26 cellular contexts compared by ENCODE assay signal in the genomic region with DNA sequence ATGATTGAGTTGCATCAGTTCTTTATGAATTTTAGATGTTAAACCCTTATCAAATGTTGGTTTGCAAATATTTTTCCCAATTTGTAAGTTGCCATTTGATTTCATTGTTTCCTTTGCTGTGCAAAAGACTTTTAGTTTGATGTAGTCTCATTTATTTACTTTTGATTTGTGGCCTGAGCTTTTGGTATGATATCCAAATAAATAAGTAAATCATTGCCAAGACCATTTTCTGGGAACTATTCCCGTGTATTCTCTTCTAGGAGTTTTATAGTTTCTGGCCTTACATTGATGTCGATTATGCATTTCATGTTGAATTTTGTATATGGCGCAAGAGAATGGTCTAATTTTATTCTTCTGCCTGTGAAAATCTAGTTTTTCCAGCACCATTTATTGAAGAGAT. TPM values are rescaled to one million over a fixed set of nuclear protein-coding genes. Genes with fewer than 3 reads are reported as not detected.
DNase-seq lines count a peak whose midpoint lies in the region; ATAC-seq, FAIRE-seq and TF ChIP-seq lines count a peak whose summit lies in the region.
"Had no signal": no experiment of that assay in that cellular context is flagged by ENCODE, and none has a peak within 500 bp of the region (broad histone marks: within the 10 kb centered on the region; RNA-seq: fewer than 3 reads in every experiment).

No MANE protein-coding gene starts in this region.

- no peaks in the 10 kb centered on the region for H3K27me3 Mint-ChIP-seq in activated CD8-positive, alpha-beta T cell treated with anti-CD3 and anti-CD28 coated beads for 36 hours
- no peaks in the 10 kb centered on the region for H3K27me3 Mint-ChIP-seq in activated CD8-positive, alpha-beta T cell treated with anti-CD3 and anti-CD28 coated beads, Interleukin-2, amount 10 ng/mL, durations not matched to agents 7 days and 5 days (ENCODE audit: low read depth)
- H3K27me3 Mint-ChIP-seq: CD4-positive, alpha-beta T cell had no signal

- H3K4me1 ChIP-seq in H1 (replicated peaks in 1 of 4; ENCODE audit: control insufficient read depth in 3 of 4, insufficient read depth in 4 of 4, low read length in 3 of 4) (peaks cover 0 to 4% (median 0%) of the 10 kb centered on the region in 4 experiments; a peak in 2 of 7 replicates), hepatocyte (ENCODE audit: insufficient read depth) (no peaks in the 10 kb centered on the region)
- H3K4me1 ChIP-seq: A549, BE2C, HAP-1 had no signal

- WGBS in H1 (ENCODE audit: extremely low coverage in 1 of 2, insufficient coverage in 1 of 2, insufficient read length in 1 of 2, insufficient replicate concordance in 2 of 2, low coverage in 1 of 2, low lambda C conversion rate in 2 of 2, missing lambda C conversion rate in 1 of 2), 2 experiments, result 92% methylated on average over 3 of the region's 3 CpGs; no CpG with 5 or more reads in 1 of the 2 experiments
- WGBS in hepatocyte (ENCODE audit: low lambda C conversion rate, missing lambda C conversion rate), result 95% methylated on average over 3 of the region's 3 CpGs

- intact Hi-C loops in activated CD8-positive, alpha-beta T cell treated with anti-CD3 and anti-CD28 coated beads for 36 hours (cut with micrococcal nuclease), result no loop called here

- H3K27ac Mint-ChIP-seq in activated CD8-positive, alpha-beta T cell treated with anti-CD3 and anti-CD28 coated beads for 36 hours, result no peak overlapping the region
- no peak overlapping the region for H3K27ac Mint-ChIP-seq in activated CD8-positive, alpha-beta T cell treated with anti-CD3 and anti-CD28 coated beads, Interleukin-2, amount 10 ng/mL, durations not matched to agents 7 days and 5 days
- H3K27ac Mint-ChIP-seq: CD14-positive monocyte; CD4-positive, alpha-beta T cell; CD8-positive, alpha-beta memory T cell; GM23338; HFFc6 had no signal

- H4K20me1 ChIP-seq in H1 (replicated peaks in 1 of 2; ENCODE audit: control insufficient read depth in 1 of 2, insufficient read depth in 2 of 2, low read length in 2 of 2) (no peaks in the 10 kb centered on the region), hepatocyte (ENCODE audit: insufficient read depth, poor library complexity, severe bottlenecking) (no peaks in the 10 kb centered on the region)
- H4K20me1 ChIP-seq: BLaER1 treated with 17β-estradiol and CSF1 and Interleukin-3, amounts not matched to agents 10 nM and 100 nM had no signal

- TF ChIP-seq EP300 in H1 (IDR thresholded peaks at IDR 0.05; ENCODE audit: borderline replicate concordance in 1 of 2, low read depth in 2 of 2, low read length in 2 of 2), result no peak

- H3K9ac ChIP-seq in H1 (replicated peaks in 1 of 4; ENCODE audit: extremely low read depth in 1 of 4, low read depth in 3 of 4, low read length in 3 of 4), result no peak overlapping the region
- H3K9ac ChIP-seq: BLaER1 treated with 17β-estradiol and CSF1 and Interleukin-3, amounts not matched to agents 10 nM and 100 nM had no signal

- POLR2A ChIA-PET in activated CD8-positive, alpha-beta T cell treated with anti-CD3 and anti-CD28 coated beads for 36 hours (lab: Charles Lee), result no interaction called here
- POLR2A ChIA-PET in activated CD8-positive, alpha-beta T cell treated with anti-CD3 and anti-CD28 coated beads, Interleukin-2, amount 10 ng/mL, durations not matched to agents 7 days and 5 days (lab: Charles Lee), result no interaction called here
- POLR2A ChIA-PET in H1 (lab: Charles Lee; ENCODE audit: partially characterized antibody), result no interaction called here

- no peak overlapping the region for H2BK20ac ChIP-seq in H1 (ENCODE audit: low read length)

- H3K23ac ChIP-seq in H1 (ENCODE audit: insufficient read length), result no peak overlapping the region

- no peak overlapping the region for H2BK12ac ChIP-seq in H1 (ENCODE audit: low read depth, low read length)

- H2BK120ac ChIP-seq in H1 (replicated peaks; ENCODE audit: low read depth, low read length), result no peak overlapping the region

- peaks cover 6% of the 10 kb centered on the region for H3K9me3 Mint-ChIP-seq in activated CD8-positive, alpha-beta T cell treated with anti-CD3 and anti-CD28 coated beads for 36 hours
- peaks cover 24% of the 10 kb centered on the region for H3K9me3 Mint-ChIP-seq in activated CD8-positive, alpha-beta T cell treated with anti-CD3 and anti-CD28 coated beads, Interleukin-2, amount 10 ng/mL, durations not matched to agents 7 days and 5 days (ENCODE audit: insufficient read depth)
- H3K9me3 Mint-ChIP-seq: CD4-positive, alpha-beta T cell had no signal

- H3K4me3 Mint-ChIP-seq in activated CD8-positive, alpha-beta T cell treated with anti-CD3 and anti-CD28 coated beads for 36 hours, result no peak overlapping the region
- H3K4me3 Mint-ChIP-seq in activated CD8-positive, alpha-beta T cell treated with anti-CD3 and anti-CD28 coated beads, Interleukin-2, amount 10 ng/mL, durations not matched to agents 7 days and 5 days, result no peak overlapping the region
- H3K4me3 Mint-ChIP-seq: CD14-positive monocyte; CD4-positive, alpha-beta T cell; CD8-positive, alpha-beta memory T cell; GM23338; HFFc6 had no signal

- H3K14ac ChIP-seq in H1 (ENCODE audit: insufficient read length), result no peak overlapping the region

- H3K9me3 ChIP-seq in H1 (ENCODE audit: insufficient read depth in 2 of 2, low read depth in 1 of 2, low read length in 1 of 2) (no peaks in the 10 kb centered on the region), hepatocyte (ENCODE audit: low read depth) (peaks cover 7% of the 10 kb centered on the region)
- H3K9me3 ChIP-seq: BE2C, HAP-1 had no signal

- peaks cover 3% of the 10 kb centered on the region; the same call in 1 of the 2 replicates for H3K79me1 ChIP-seq in H1 (ENCODE audit: low read depth, low read length)

- H3K4me2 ChIP-seq in H1 (ENCODE audit: insufficient read depth in 1 of 2, low read depth in 2 of 2, low read length in 2 of 2), result no peak overlapping the region
- no peak overlapping the region for H3K4me2 ChIP-seq in hepatocyte
- H3K4me2 ChIP-seq: A549; BLaER1 treated with 17β-estradiol and CSF1 and Interleukin-3, amounts not matched to agents 10 nM and 100 nM; GM23338 had no signal

- H3K36me3 Mint-ChIP-seq in activated CD8-positive, alpha-beta T cell treated with anti-CD3 and anti-CD28 coated beads for 36 hours (ENCODE audit: low read depth), result peaks cover 4% of the 10 kb centered on the region
- H3K36me3 Mint-ChIP-seq in activated CD8-positive, alpha-beta T cell treated with anti-CD3 and anti-CD28 coated beads, Interleukin-2, amount 10 ng/mL, durations not matched to agents 7 days and 5 days (ENCODE audit: low read depth), result peaks cover 21% of the 10 kb centered on the region
- H3K36me3 Mint-ChIP-seq: CD14-positive monocyte had no signal

- no peaks in the 10 kb centered on the region for H3K27me3 ChIP-seq in H1 (replicated peaks in 1 of 4; ENCODE audit: control insufficient read depth in 3 of 4, extremely low read depth in 1 of 4, insufficient read depth in 3 of 4, low read length in 3 of 4)
- no peaks in the 10 kb centered on the region for H3K27me3 ChIP-seq in hepatocyte
- H3K27me3 ChIP-seq: BE2C; BLaER1 treated with 17β-estradiol and CSF1 and Interleukin-3, amounts not matched to agents 10 nM and 100 nM had no signal

- H3K23me2 ChIP-seq in H1 (ENCODE audit: low read depth, low read length), result no peaks in the 10 kb centered on the region; the same call in 1 of the 2 replicates

- no peaks in the 10 kb centered on the region for H3K9me2 ChIP-seq in hepatocyte (replicated peaks; ENCODE audit: insufficient read depth)

- H2AK5ac ChIP-seq in H1 (ENCODE audit: low read depth, low read length), result no peak overlapping the region

- H3K27ac ChIP-seq in H1 (ENCODE audit: low read depth, low read length), result no peak overlapping the region
- no peak overlapping the region for H3K27ac ChIP-seq in hepatocyte
- H3K27ac ChIP-seq: A549; BLaER1 treated with 17β-estradiol and CSF1 and Interleukin-3, amounts not matched to agents 10 nM and 100 nM had no signal

- peaks cover 12% of the 10 kb centered on the region for H3K4me1 Mint-ChIP-seq in activated CD8-positive, alpha-beta T cell treated with anti-CD3 and anti-CD28 coated beads for 36 hours (ENCODE audit: low read depth)
- H3K4me1 Mint-ChIP-seq in activated CD8-positive, alpha-beta T cell treated with anti-CD3 and anti-CD28 coated beads, Interleukin-2, amount 10 ng/mL, durations not matched to agents 7 days and 5 days (ENCODE audit: low read depth), result peaks cover 2% of the 10 kb centered on the region
- H3K4me1 Mint-ChIP-seq: CD14-positive monocyte had no signal

- H3K79me2 ChIP-seq in H1 (ENCODE audit: control insufficient read depth in 1 of 2, insufficient read depth in 2 of 2, low read length in 2 of 2), result peaks cover 2 to 47% of the 10 kb centered on the region in 2 experiments; a peak in 3 of 4 replicates
- peaks cover 59% of the 10 kb centered on the region for H3K79me2 ChIP-seq in hepatocyte

- no peak overlapping the region for H2BK15ac ChIP-seq in H1 (ENCODE audit: low read length)

- H3K4me3 ChIP-seq in H1 (ENCODE audit: extremely low read depth in 1 of 4, insufficient read depth in 2 of 4, low read depth in 3 of 4, low read length in 4 of 4) (no peak overlapping the region), hepatocyte (peak overlapping the region; percentile 3)
- H3K4me3 ChIP-seq: A549; BLaER1 treated with 17β-estradiol and CSF1 and Interleukin-3, amounts not matched to agents 10 nM and 100 nM; GM12878; GM23338; HAP-1 had no signal

- H3K4ac ChIP-seq in H1 (replicated peaks; ENCODE audit: insufficient read length, low read depth, low read length), result no peak overlapping the region

- no peak for ATAC-seq in activated CD8-positive, alpha-beta T cell treated with anti-CD3 and anti-CD28 coated beads for 36 hours
- no peak for ATAC-seq in activated CD8-positive, alpha-beta T cell treated with anti-CD3 and anti-CD28 coated beads, Interleukin-2, amount 10 ng/mL, durations not matched to agents 7 days and 5 days
- ATAC-seq in HG03457 (IDR thresholded peaks at IDR 0.05; ENCODE audit: unreplicated experiment) (no peak), HG02623 (IDR thresholded peaks at IDR 0.05; ENCODE audit: unreplicated experiment) (no peak)
- ATAC-seq: A549, GM12878, GM23338 had no signal

- no peaks in the 10 kb centered on the region for H3K36me3 ChIP-seq in H1 (ENCODE audit: control insufficient read depth in 2 of 4, insufficient read depth in 4 of 4, low read length in 3 of 4)
- no peaks in the 10 kb centered on the region for H3K36me3 ChIP-seq in hepatocyte (replicated peaks; ENCODE audit: insufficient read depth, low read depth)
- H3K36me3 ChIP-seq: BE2C; BLaER1 treated with 17β-estradiol and CSF1 and Interleukin-3, amounts not matched to agents 10 nM and 100 nM; HAP-1 had no signal

- no peak overlapping the region for H3K18ac ChIP-seq in H1 (ENCODE audit: extremely low read depth, low read length)

- no peak overlapping the region for H4K8ac ChIP-seq in H1 (ENCODE audit: extremely low read depth, insufficient read depth, low read length)

- no peak for TF ChIP-seq POLR2A in H1 (IDR thresholded peaks at IDR 0.05; ENCODE audit: control extremely low read depth in 1 of 2, low read depth in 2 of 2, low read length in 2 of 2)

- H4K5ac ChIP-seq in H1 (ENCODE audit: insufficient read length, low read depth, low read length), result no peak overlapping the region

- no peak for TF ChIP-seq RAD21 in H1 (IDR thresholded peaks at IDR 0.05 in 1 of 2, conservative IDR thresholded peaks at IDR 0.05 in 1 of 2; ENCODE audit: low read depth in 2 of 2, low read length in 2 of 2)

- no peak overlapping the region for H3K56ac ChIP-seq in H1 (replicated peaks; ENCODE audit: insufficient read length, low read depth, low read length)

- FAIRE-seq in H1 (lab: Jason Lieb, UNC), result peak; percentile 55
- FAIRE-seq: A549, D721Med, GM12878, H54 had no signal

- CTCF ChIA-PET in activated CD8-positive, alpha-beta T cell treated with anti-CD3 and anti-CD28 coated beads for 36 hours (lab: Charles Lee), result interaction anchor here (0.9 kb wide), 1 partner anchor 21 kb away, joined by 3 read pairs; no protein-coding TSS in a partner anchor
- CTCF ChIA-PET in activated CD8-positive, alpha-beta T cell treated with anti-CD3 and anti-CD28 coated beads, Interleukin-2, amount 10 ng/mL, durations not matched to agents 7 days and 5 days (lab: Charles Lee), result no interaction called here
- CTCF ChIA-PET in H1 (lab: Charles Lee; ENCODE audit: partially characterized antibody), result no interaction called here

- H2BK5ac ChIP-seq in H1 (ENCODE audit: low read depth, low read length), result no peak overlapping the region

- no peak for DNase-seq in activated CD8-positive, alpha-beta T cell treated with anti-CD3 and anti-CD28 coated beads for 36 hours
- DNase-seq in activated CD8-positive, alpha-beta T cell treated with anti-CD3 and anti-CD28 coated beads, Interleukin-2, amount 10 ng/mL, durations not matched to agents 7 days and 5 days, result no peak
- DNase-seq in H1 (ENCODE audit: low read depth in 1 of 2, low spot score in 2 of 2) (no peak), hepatocyte (ENCODE audit: low spot score) (no peak), superior temporal gyrus (ENCODE audit: extremely low spot score) (no peak)
- DNase-seq: 8988T; ACHN; AML-193; BE2C; CD4-positive, alpha-beta T cell; CD8-positive, alpha-beta memory T cell; DMS 273 treated with DMSO at 0.1 percent for 48 hours; DMS79; EL; GDM1; HFFc6 had no signal

- peak; percentile 20 for TF ChIP-seq CTCF in activated CD8-positive, alpha-beta T cell treated with anti-CD3 and anti-CD28 coated beads for 36 hours (IDR thresholded peaks at IDR 0.05)
- TF ChIP-seq CTCF in H1 (IDR thresholded peaks at IDR 0.05; ENCODE audit: control extremely low read depth in 1 of 3, insufficient read depth in 1 of 3, low read depth in 1 of 3, low read length in 3 of 3), result no peak
- TF ChIP-seq CTCF in hepatocyte (IDR thresholded peaks at IDR 0.05; ENCODE audit: poor library complexity), result no peak

- no peak overlapping the region for H4K91ac ChIP-seq in H1 (replicated peaks; ENCODE audit: insufficient read length, low read length)

- H2AFZ ChIP-seq in H1 (ENCODE audit: low read length), result no peak overlapping the region
- no peak overlapping the region for H2AFZ ChIP-seq in hepatocyte
- H2AFZ ChIP-seq: GM23338 had no signal

RNA-seq across cellular contexts. Expression of gene AIG1, which starts 13.4 kb away (rescaled TPM):
- 10 to 100 TPM; 16.1 to 20.0 TPM for total RNA-seq in activated CD8-positive, alpha-beta T cell treated with anti-CD3 and anti-CD28 coated beads for 36 hours
- 10 to 100 TPM; 13.0 to 14.2 TPM for total RNA-seq in activated CD8-positive, alpha-beta T cell treated with anti-CD3 and anti-CD28 coated beads, Interleukin-2, amount 10 ng/mL, durations not matched to agents 7 days and 5 days
- 57.5 and 58.4 TPM in 2 replicates for total RNA-seq in H1 (2021; fragmentation: NEBNext Ultra II Directional; extraction: Animal tissue kit (Norgen Biotek cat#: 25700))
- polyA plus RNA-seq in H1 (2011; rRNA removed) (48.8 and 56.6 TPM in 2 replicates), hepatocyte (75.8 and 92.8 TPM in 2 replicates)
- 44.1 TPM for polyA plus RNA-seq in H1 (2011; cell fraction: cytosol; rRNA removed)
- polyA plus RNA-seq in H1 (2011; cell fraction: nucleus; rRNA removed), result 40.9 TPM
- polyA plus RNA-seq in H1 (2012, experiment 1 of 2), result 51.6 to 60.7 TPM (median 57.4 TPM) in 4 replicates
- polyA plus RNA-seq in H1 (2012, experiment 2 of 2), result 63.0 TPM
- 76.5 TPM for polyA plus RNA-seq in H1 (2013, experiment 1 of 2)
- 84.5 TPM for polyA plus RNA-seq in H1 (2013, experiment 2 of 2)
- 38.7 and 46.6 TPM in 2 replicates for polyA minus RNA-seq in H1 (2011; rRNA and poly(A)+ RNA removed)
- polyA minus RNA-seq in H1 (2011; cell fraction: cytosol; rRNA and poly(A)+ RNA removed), result 17.1 TPM
- polyA minus RNA-seq in H1 (2011; cell fraction: nucleus; rRNA and poly(A)+ RNA removed), result 68.3 TPM
- 102 and 103 TPM in 2 replicates for total RNA-seq in hepatocyte
